Comparison of ENCODE assay signal across 1 cellular context in genomic region chr19:6060600-6061391, GRCh38.
TF ChIP-seq lines count a peak whose summit lies in the region.

No MANE protein-coding gene starts in this region.

TF ChIP-seq in HEK293, 187 proteins besides CTCF, POLR2A, EP300 and RAD21 (continued from another document):
- TF ChIP-seq ZNF132 (tag by site-specific recombination; IDR thresholded peaks at IDR 0.05; ENCODE audit: borderline replicate concordance): no peak
- peak; percentile 62; the same call in 1 of the 2 replicates for TF ChIP-seq ZNF548 (tag by site-specific recombination; IDR thresholded peaks at IDR 0.05)
- TF ChIP-seq ZNF341 (tag by site-specific recombination; IDR thresholded peaks at IDR 0.05; ENCODE audit: low read depth): peak; percentile 92
- TF ChIP-seq ZBTB11 (tag by site-specific recombination; conservative IDR thresholded peaks at IDR 0.05; ENCODE audit: low read depth): no peak
- 0 out of 2 replicates have a peak, but pooled peaks have one; percentile 24 for TF ChIP-seq EGR2 (tag by site-specific recombination; IDR thresholded peaks at IDR 0.05; ENCODE audit: low read depth)
- TF ChIP-seq GLIS1 (tag by site-specific recombination; IDR thresholded peaks at IDR 0.05): no peak
- TF ChIP-seq ZSCAN18 (tag by site-specific recombination; IDR thresholded peaks at IDR 0.05): no peak
- TF ChIP-seq ZEB2 (tag by site-specific recombination; IDR thresholded peaks at IDR 0.05): no peak
- no peak for TF ChIP-seq ZBTB26 (tag by site-specific recombination; optimal IDR thresholded peaks at IDR 0.05)
- peak; percentile 91 for TF ChIP-seq KLF17 (tag by site-specific recombination; IDR thresholded peaks at IDR 0.05)
- no peak for TF ChIP-seq IKZF3 (tag by site-specific recombination; IDR thresholded peaks at IDR 0.05)
- no peak for TF ChIP-seq ZNF280D (tag by site-specific recombination; IDR thresholded peaks at IDR 0.05)
- no peak for TF ChIP-seq ZNF48 (tag by site-specific recombination; IDR thresholded peaks at IDR 0.05)
- TF ChIP-seq GLI2 (tag by site-specific recombination; IDR thresholded peaks at IDR 0.05; ENCODE audit: borderline replicate concordance, low read depth): no peak
- TF ChIP-seq ZNF510 (tag by site-specific recombination; IDR thresholded peaks at IDR 0.05; ENCODE audit: insufficient replicate concordance): no peak
- no peak for TF ChIP-seq ZFP69B (tag by site-specific recombination; IDR thresholded peaks at IDR 0.05)
- peak; percentile 59 for TF ChIP-seq ZNF398 (tag by site-specific recombination; IDR thresholded peaks at IDR 0.05)
- TF ChIP-seq KLF10 (tag by site-specific recombination; IDR thresholded peaks at IDR 0.05): no peak
- no peak for TF ChIP-seq ZSCAN23 (tag by site-specific recombination; IDR thresholded peaks at IDR 0.05)
- TF ChIP-seq ZNF677 (tag by site-specific recombination; IDR thresholded peaks at IDR 0.05): peak; percentile 99
- TF ChIP-seq WT1 (tag by site-specific recombination; IDR thresholded peaks at IDR 0.05): peak; percentile 59; the same call in 1 of the 2 replicates
- TF ChIP-seq BCL11B (tag by site-specific recombination; IDR thresholded peaks at IDR 0.05; ENCODE audit: low read depth): no peak
- no peak for TF ChIP-seq TRIM28 (IDR thresholded peaks at IDR 0.05; ENCODE audit: borderline replicate concordance, low read length)
- TF ChIP-seq ZNF514 (tag by site-specific recombination; IDR thresholded peaks at IDR 0.05): no peak
- no peak for TF ChIP-seq ZNF133 (tag by site-specific recombination; IDR thresholded peaks at IDR 0.05)
- TF ChIP-seq OVOL3 (tag by site-specific recombination; IDR thresholded peaks at IDR 0.05): no peak
- 0 out of 2 replicates have a peak, but pooled peaks have one; percentile 24 for TF ChIP-seq ZNF629 (tag by site-specific recombination; IDR thresholded peaks at IDR 0.05)
- TF ChIP-seq ZNF324 (tag by site-specific recombination; IDR thresholded peaks at IDR 0.05): no peak
- TF ChIP-seq ZNF114 (tag by site-specific recombination; IDR thresholded peaks at IDR 0.05): no peak
- TF ChIP-seq KLF1 (tag by site-specific recombination; IDR thresholded peaks at IDR 0.05): peak; percentile 75
- no peak for TF ChIP-seq YY1 (tag by site-specific recombination; IDR thresholded peaks at IDR 0.05)
- TF ChIP-seq ZNF37A (tag by site-specific recombination; IDR thresholded peaks at IDR 0.05): no peak
- TF ChIP-seq ZSCAN4 (tag by site-specific recombination; IDR thresholded peaks at IDR 0.05): no peak
- TF ChIP-seq ZNF843 (tag by site-specific recombination; IDR thresholded peaks at IDR 0.05): no peak
- no peak for TF ChIP-seq ZNF16 (tag by site-specific recombination; IDR thresholded peaks at IDR 0.05; ENCODE audit: low read depth)
- no peak for TF ChIP-seq ZNF138 (tag by site-specific recombination; IDR thresholded peaks at IDR 0.05; ENCODE audit: borderline replicate concordance)
- TF ChIP-seq ZNF433 (tag by site-specific recombination; IDR thresholded peaks at IDR 0.05; ENCODE audit: low read depth): no peak
- TF ChIP-seq SALL2 (tag by site-specific recombination; IDR thresholded peaks at IDR 0.05; ENCODE audit: borderline replicate concordance): no peak
- peak; percentile 88 for TF ChIP-seq OSR2 (tag by site-specific recombination; IDR thresholded peaks at IDR 0.05)
- no peak for TF ChIP-seq ZNF2 (tag by site-specific recombination; IDR thresholded peaks at IDR 0.05)
- TF ChIP-seq ZBTB1 (tag by site-specific recombination; IDR thresholded peaks at IDR 0.05): no peak
- no peak for TF ChIP-seq ZNF23 (tag by site-specific recombination; IDR thresholded peaks at IDR 0.05; ENCODE audit: borderline replicate concordance)
- no peak for TF ChIP-seq SETDB1 (IDR thresholded peaks at IDR 0.05; ENCODE audit: insufficient read length, low read length)
- no peak for TF ChIP-seq ZNF707 (tag by site-specific recombination; IDR thresholded peaks at IDR 0.05)
- no peak for TF ChIP-seq ZNF221 (tag by site-specific recombination; IDR thresholded peaks at IDR 0.05; ENCODE audit: borderline replicate concordance)
- TF ChIP-seq ZNF558 (tag by site-specific recombination; IDR thresholded peaks at IDR 0.05): no peak
TF ChIP-seq in HEK293: peak in this region for 13.
